ENCODE assay signal across 8 cellular contexts in genomic region chr4:83644677-83645639, GRCh38.
DNase-seq lines count a peak whose midpoint lies in the region; ATAC-seq and TF ChIP-seq lines count a peak whose summit lies in the region.

No MANE protein-coding gene starts in this region.

- no peak for TF ChIP-seq POLR2A in right lobe of liver (IDR thresholded peaks at IDR 0.05)

- ATAC-seq in GM21717 (IDR thresholded peaks at IDR 0.05; ENCODE audit: unreplicated experiment) (peak; percentile 73), right lobe of liver (peak; percentile 82 to 89 (median 85))
- ATAC-seq in central memory CD8-positive, alpha-beta T cell (replicated peaks; ENCODE audit: extremely low read depth, poor library complexity, severe bottlenecking), result peak; percentile 41

- DNase-seq in activated T-cell treated with anti-CD3 and anti-CD28 coated beads for 24 hours (ENCODE audit: low read depth) (peak; percentile 30), LHCN-M2 (ENCODE audit: low read depth) (peak; percentile 52), RPMI7951 (ENCODE audit: low read depth) (peak; percentile 55), right lobe of liver (no peak), tibial artery (no peak)
- no peak for DNase-seq in activated T-cell treated with anti-CD3 and anti-CD28 coated beads, Interleukin-2, amount 50 U/mL, for 24 hours
- no peak for DNase-seq in central memory CD8-positive, alpha-beta T cell (ENCODE audit: low spot score in 2 of 2)

- H3K36me3 ChIP-seq in right lobe of liver (no peaks in the 10 kb centered on the region), tibial artery (no peaks in the 10 kb centered on the region)

- H3K36me3 Mint-ChIP-seq in activated T-cell treated with anti-CD3 and anti-CD28 coated beads, Interleukin-2, amount 50 U/mL, for 24 hours (ENCODE audit: low read depth), result no peaks in the 10 kb centered on the region
- H3K36me3 Mint-ChIP-seq in central memory CD8-positive, alpha-beta T cell (ENCODE audit: insufficient read depth), result no peaks in the 10 kb centered on the region

- TF ChIP-seq CTCF in right lobe of liver (IDR thresholded peaks at IDR 0.05), result peak; percentile 88 to 98 (median 91)
- TF ChIP-seq CTCF in tibial artery (IDR thresholded peaks at IDR 0.05), result peak; percentile 73 to 81

- H3K27me3 Mint-ChIP-seq in activated T-cell treated with anti-CD3 and anti-CD28 coated beads, Interleukin-2, amount 50 U/mL, for 24 hours, result peaks cover 14% of the 10 kb centered on the region
- peaks cover 9% of the 10 kb centered on the region for H3K27me3 Mint-ChIP-seq in central memory CD8-positive, alpha-beta T cell

- H3K4me3 ChIP-seq in right lobe of liver (no peak overlapping the region), tibial artery (no peak overlapping the region)

- H3K9me3 Mint-ChIP-seq in activated T-cell treated with anti-CD3 and anti-CD28 coated beads, Interleukin-2, amount 50 U/mL, for 24 hours, result no peaks in the 10 kb centered on the region
- H3K9me3 Mint-ChIP-seq in central memory CD8-positive, alpha-beta T cell, result no peaks in the 10 kb centered on the region

- H3K4me3 Mint-ChIP-seq in activated T-cell treated with anti-CD3 and anti-CD28 coated beads, Interleukin-2, amount 50 U/mL, for 24 hours, result no peak overlapping the region
- H3K4me3 Mint-ChIP-seq in central memory CD8-positive, alpha-beta T cell, result no peak overlapping the region

- H3K27ac ChIP-seq in right lobe of liver, result no peak overlapping the region
- no peak overlapping the region for H3K27ac ChIP-seq in tibial artery

- H3K4me1 Mint-ChIP-seq in activated T-cell treated with anti-CD3 and anti-CD28 coated beads, Interleukin-2, amount 50 U/mL, for 24 hours (ENCODE audit: low read depth), result peaks cover 2% of the 10 kb centered on the region
- peaks cover 5% of the 10 kb centered on the region for H3K4me1 Mint-ChIP-seq in central memory CD8-positive, alpha-beta T cell

- H3K27me3 ChIP-seq in right lobe of liver, result no peaks in the 10 kb centered on the region
- H3K27me3 ChIP-seq in tibial artery, result peaks cover 0 to 6% of the 10 kb centered on the region in 2 donors

- H3K4me1 ChIP-seq in right lobe of liver, result no peaks in the 10 kb centered on the region
- no peaks in the 10 kb centered on the region for H3K4me1 ChIP-seq in tibial artery

- 0% methylated on average over 5 of the region's 5 CpGs for WGBS in right lobe of liver (ENCODE audit: insufficient coverage, low coverage, low lambda C conversion rate, missing lambda C conversion rate)

- H3K9me3 ChIP-seq in right lobe of liver, result no peaks in the 10 kb centered on the region
- H3K9me3 ChIP-seq in tibial artery, result no peaks in the 10 kb centered on the region

- H3K27ac Mint-ChIP-seq in activated T-cell treated with anti-CD3 and anti-CD28 coated beads, Interleukin-2, amount 50 U/mL, for 24 hours, result no peak overlapping the region
- no peak overlapping the region for H3K27ac Mint-ChIP-seq in central memory CD8-positive, alpha-beta T cell (ENCODE audit: low read depth)

- intact Hi-C loops in right lobe of liver (cut with DNase I), result no loop called here
- intact Hi-C loops in tibial artery (cut with DNase I; ENCODE audit: low total_unique reads), result no loop called here

Comparison
In these comparisons a context has a peak if more than half of its experiments do, and no peak if none do; other contexts are left out.
1. DNase-seq: peak in activated T-cell treated with anti-CD3 and anti-CD28 coated beads for 24 hours (single experiment), LHCN-M2 (single experiment) and RPMI7951 (single experiment); none in activated T-cell treated with anti-CD3 and anti-CD28 coated beads, Interleukin-2, amount 50 U/mL, for 24 hours (single experiment), central memory CD8-positive, alpha-beta T cell (0 of 2), right lobe of liver (0 of 3) and tibial artery (0 of 2).
2. Peak in every context shown above with its lines, with median percentiles within 50 percentile points of each other: ATAC-seq.